In the genomic region with DNA sequence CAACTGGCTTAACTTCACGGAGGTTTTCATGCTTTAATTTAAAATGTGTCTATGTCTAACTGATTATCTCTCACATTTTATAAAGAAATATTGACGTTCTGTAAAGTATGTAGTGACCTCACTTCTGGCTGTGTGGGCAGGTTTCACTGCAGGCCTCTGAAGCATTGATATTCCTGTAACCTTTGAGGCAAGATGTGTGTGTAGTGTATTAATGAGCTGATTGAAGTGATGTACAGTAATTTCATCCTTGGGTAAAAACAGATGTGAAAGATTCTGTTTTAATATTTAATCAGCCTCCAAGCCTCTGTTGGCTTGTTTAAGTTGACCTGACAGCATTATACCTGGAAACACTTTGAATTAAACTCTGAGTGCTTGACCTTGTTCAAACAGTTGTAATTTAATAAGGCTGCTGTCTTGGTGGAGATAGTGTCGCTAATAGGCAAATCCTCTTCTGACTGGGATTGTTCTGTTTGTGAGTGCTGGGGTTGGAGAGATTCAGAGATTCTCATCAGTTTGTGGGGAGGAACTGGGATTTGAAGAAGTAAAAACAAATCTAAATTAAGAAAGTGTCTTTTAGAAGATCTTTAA, we compare ENCODE assay signal across 14 cellular contexts.
DNase-seq lines count a peak whose midpoint lies in the region; ATAC-seq and TF ChIP-seq lines count a peak whose summit lies in the region.
"Had no signal": no experiment of that assay in that cellular context is flagged by ENCODE, and none has a peak within 500 bp of the region (broad histone marks: within the 10 kb centered on the region; RNA-seq: fewer than 3 reads in every experiment).

No MANE protein-coding gene starts in this region.

- H3K9me3 Mint-ChIP-seq in activated CD8-positive, alpha-beta T cell treated with anti-CD3 and anti-CD28 coated beads, Interleukin-2, amount 10 ng/mL, durations not matched to agents 7 days and 5 days (ENCODE audit: insufficient read depth) = no peaks in the 10 kb centered on the region
- no peaks in the 10 kb centered on the region for H3K9me3 Mint-ChIP-seq in nephron

- peak; percentile 17 for DNase-seq in GM13976 (ENCODE audit: low spot score)
- no peak for DNase-seq in activated CD8-positive, alpha-beta T cell treated with anti-CD3 and anti-CD28 coated beads, Interleukin-2, amount 10 ng/mL, durations not matched to agents 7 days and 5 days
- DNase-seq in pons (ENCODE audit: low spot score) = no peak
- DNase-seq in NCI-H524 (lab: John Stamatoyannopoulos, UW) = no peak
- DNase-seq in stimulated activated CD4-positive, alpha-beta T cell treated with anti-CD3 and anti-CD28 coated beads, Interleukin-4, amount 100 ng/mL, for 1 hour = no peak
- DNase-seq: brain microvascular endothelial cell; effector CD4-positive, alpha-beta T cell; GDM1; left ventricle myocardium inferior; naive thymus-derived CD4-positive, alpha-beta T cell; NCI-H226 had no signal

- H3K9me2 ChIP-seq in Loucy (replicated peaks; ENCODE audit: low read depth, low read length) = no peaks in the 10 kb centered on the region

- no peak overlapping the region for H3K4me3 Mint-ChIP-seq in activated CD8-positive, alpha-beta T cell treated with anti-CD3 and anti-CD28 coated beads, Interleukin-2, amount 10 ng/mL, durations not matched to agents 7 days and 5 days
- H3K4me3 Mint-ChIP-seq in nephron = no peak overlapping the region

- H3K4me1 ChIP-seq in Loucy (ENCODE audit: insufficient read depth, low read length, poor library complexity, severe bottlenecking) = peaks cover 93% of the 10 kb centered on the region

- H3K79me2 ChIP-seq in Loucy (ENCODE audit: insufficient read depth, low read length) = peaks cover 98% of the 10 kb centered on the region

- no peak overlapping the region for H3K4me3 ChIP-seq in Loucy (ENCODE audit: low read length, poor library complexity, severe bottlenecking)
- H3K4me3 ChIP-seq: left ventricle myocardium inferior, tibial nerve had no signal

- no peaks in the 10 kb centered on the region for H3K9me3 ChIP-seq in Loucy (ENCODE audit: insufficient read depth, low read depth, low read length)
- H3K9me3 ChIP-seq: tibial nerve had no signal

- H3K27me3 ChIP-seq in Loucy (ENCODE audit: insufficient read depth, low read length, poor library complexity, severe bottlenecking) = no peaks in the 10 kb centered on the region
- H3K27me3 ChIP-seq: brain microvascular endothelial cell, tibial nerve had no signal

- peak overlapping the region; percentile 32 for H3K27ac Mint-ChIP-seq in activated CD8-positive, alpha-beta T cell treated with anti-CD3 and anti-CD28 coated beads, Interleukin-2, amount 10 ng/mL, durations not matched to agents 7 days and 5 days
- H3K27ac Mint-ChIP-seq in nephron = peak overlapping the region in 2 of 3 experiments; percentile 1 to 35

- H3K9ac ChIP-seq in Loucy (ENCODE audit: low read depth, low read length, poor library complexity, severe bottlenecking) = no peak overlapping the region

- in situ Hi-C loops in GM13976 (cut with MboI; ENCODE audit: low sequenced_read_pairs, unreplicated experiment) = no loop called here

- H3K36me3 ChIP-seq in Loucy (ENCODE audit: insufficient read depth, low read length) = no peaks in the 10 kb centered on the region
- H3K36me3 ChIP-seq: brain microvascular endothelial cell, left ventricle myocardium inferior, tibial nerve had no signal

- CTCF ChIA-PET in activated CD8-positive, alpha-beta T cell treated with anti-CD3 and anti-CD28 coated beads, Interleukin-2, amount 10 ng/mL, durations not matched to agents 7 days and 5 days (lab: Charles Lee) = interaction anchor here (1.0 to 1.4 kb wide), 2 partner anchors 12 to 162 kb away, joined by 3 to 5 read pairs; no protein-coding TSS in a partner anchor

- H3F3A ChIP-seq in Loucy (ENCODE audit: low read depth) = peaks cover 18% of the 10 kb centered on the region

- peaks cover 47% of the 10 kb centered on the region for H3K4me1 Mint-ChIP-seq in activated CD8-positive, alpha-beta T cell treated with anti-CD3 and anti-CD28 coated beads, Interleukin-2, amount 10 ng/mL, durations not matched to agents 7 days and 5 days (ENCODE audit: low read depth)
- H3K4me1 Mint-ChIP-seq in nephron = peaks cover 55% of the 10 kb centered on the region

- no peak overlapping the region for H2AFZ ChIP-seq in Loucy (ENCODE audit: low read length)

- peaks cover 18% of the 10 kb centered on the region for H4K20me1 ChIP-seq in Loucy (ENCODE audit: insufficient read depth, low read length, poor library complexity, severe bottlenecking)

- H3K4me2 ChIP-seq in Loucy (ENCODE audit: low read depth, low read length, poor library complexity, severe bottlenecking) = peak overlapping the region; percentile 5

- POLR2A ChIA-PET in activated CD8-positive, alpha-beta T cell treated with anti-CD3 and anti-CD28 coated beads, Interleukin-2, amount 10 ng/mL, durations not matched to agents 7 days and 5 days (lab: Charles Lee) = interaction anchor here (1.0 kb wide), 1 partner anchor 77 kb away, joined by 3 read pairs; no protein-coding TSS in a partner anchor

- ATAC-seq in activated CD8-positive, alpha-beta T cell treated with anti-CD3 and anti-CD28 coated beads, Interleukin-2, amount 10 ng/mL, durations not matched to agents 7 days and 5 days = no peak
- ATAC-seq: naive thymus-derived CD4-positive, alpha-beta T cell had no signal

- no peaks in the 10 kb centered on the region for H3K27me3 Mint-ChIP-seq in activated CD8-positive, alpha-beta T cell treated with anti-CD3 and anti-CD28 coated beads, Interleukin-2, amount 10 ng/mL, durations not matched to agents 7 days and 5 days (ENCODE audit: low read depth)
- H3K27me3 Mint-ChIP-seq in nephron (ENCODE audit: low read depth) = no peaks in the 10 kb centered on the region
- H3K27me3 Mint-ChIP-seq: naive thymus-derived CD4-positive, alpha-beta T cell had no signal

- TF ChIP-seq CTCF in GM13976 (IDR thresholded peaks at IDR 0.05; ENCODE audit: borderline replicate concordance, control extremely low read depth, extremely low read depth, insufficient read depth, missing control alignments) (no peak), Loucy (conservative IDR thresholded peaks at IDR 0.05; ENCODE audit: low read length) (no peak), nephron (IDR thresholded peaks at IDR 0.05; ENCODE audit: unreplicated experiment in 3 of 3) (no peak)

- peaks cover 15% of the 10 kb centered on the region for H3K36me3 Mint-ChIP-seq in activated CD8-positive, alpha-beta T cell treated with anti-CD3 and anti-CD28 coated beads, Interleukin-2, amount 10 ng/mL, durations not matched to agents 7 days and 5 days (ENCODE audit: low read depth)
- peaks cover 3% of the 10 kb centered on the region for H3K36me3 Mint-ChIP-seq in nephron (ENCODE audit: low read depth)
